ENCODE assay signal across 1 cellular context in genomic region chr10:21724020-21724589, GRCh38.
TF ChIP-seq lines count a peak whose summit lies in the region.

No MANE protein-coding gene starts in this region.

TF ChIP-seq in HCT116, 20 proteins besides CTCF, POLR2A, EP300 and RAD21 (continued from another document):
- TF ChIP-seq FOSL1 (IDR thresholded peaks at IDR 0.05; ENCODE audit: low read depth), result no peak
- TF ChIP-seq JUND (IDR thresholded peaks at IDR 0.05), result no peak
- TF ChIP-seq ZNF274 (IDR thresholded peaks at IDR 0.05; ENCODE audit: low read depth, low read length), result no peak
- no peak for TF ChIP-seq MAX (IDR thresholded peaks at IDR 0.05)
- no peak for TF ChIP-seq YY1 (IDR thresholded peaks at IDR 0.05; ENCODE audit: extremely low read depth, insufficient replicate concordance, low read depth, low read length)
- TF ChIP-seq SRF (IDR thresholded peaks at IDR 0.05; ENCODE audit: low read depth), result no peak
- no peak for TF ChIP-seq SP1 (IDR thresholded peaks at IDR 0.05; ENCODE audit: low read depth)
- no peak for TF ChIP-seq EZH2phosphoT487 (IDR thresholded peaks at IDR 0.05; ENCODE audit: borderline replicate concordance)
- TF ChIP-seq POLR2AphosphoS5 (IDR thresholded peaks at IDR 0.05; ENCODE audit: low read depth, low read length), result no peak
- no peak for TF ChIP-seq EZH2 (IDR thresholded peaks at IDR 0.05)
- no peak for TF ChIP-seq TCF7L2 (IDR thresholded peaks at IDR 0.05; ENCODE audit: borderline replicate concordance, extremely low read depth, insufficient read depth, insufficient read length)
- TF ChIP-seq EGR1 (IDR thresholded peaks at IDR 0.05; ENCODE audit: low read depth), result no peak
- no peak for TF ChIP-seq ATF3 (IDR thresholded peaks at IDR 0.05)
- no peak for TF ChIP-seq CBX3 (IDR thresholded peaks at IDR 0.05; ENCODE audit: low read depth)
TF ChIP-seq in HCT116: peak in this region for 0.
